ENCODE assay signal across 8 cellular contexts in the genomic region with DNA sequence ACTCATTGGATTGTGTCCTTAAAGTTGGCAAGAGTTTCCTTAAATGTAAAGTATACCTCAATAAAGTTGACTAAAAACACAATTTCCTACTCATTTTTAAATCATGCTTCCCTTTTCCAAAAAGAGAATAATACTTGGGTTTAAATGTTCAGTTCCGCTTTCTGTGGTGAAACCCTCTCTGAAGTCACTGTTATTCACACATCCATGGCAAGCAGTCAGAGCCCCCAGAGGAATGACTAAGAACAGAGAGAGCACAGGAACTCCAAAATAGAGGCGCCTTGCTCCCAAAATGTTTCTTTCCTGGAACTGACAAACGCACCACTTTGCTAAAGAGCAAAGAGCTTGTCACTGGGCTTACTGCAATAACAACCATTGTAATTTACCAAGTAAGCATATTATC.
A peak's percentile ranks its signal among the peaks of the same experiment; 100 is the strongest.
DNase-seq lines count a peak whose midpoint lies in the region; ATAC-seq and TF ChIP-seq lines count a peak whose summit lies in the region.

No MANE protein-coding gene starts in this region.

- no peak for TF ChIP-seq CTCF in upper lobe of right lung (IDR thresholded peaks at IDR 0.05)

- 37% methylated on average over 3 of the region's 3 CpGs for WGBS in right cardiac atrium

- intact Hi-C loops in right cardiac atrium (cut with DNase I) = loop anchor here in 1 of 4 donors (5.0 to 10.0 kb wide), 3 partner anchors 53 to 381 kb away; no protein-coding TSS in a partner anchor
- intact Hi-C loops in upper lobe of right lung (cut with DNase I) = no loop called here

- H3K9me3 Mint-ChIP-seq in activated naive CD4-positive, alpha-beta T cell treated with anti-CD3 and anti-CD28 coated beads, Interleukin-2, amount 50 U/mL, for 72 hours = no peaks in the 10 kb centered on the region

- no peak overlapping the region for H3K27ac ChIP-seq in right cardiac atrium (ENCODE audit: low read length)
- H3K27ac ChIP-seq in upper lobe of right lung = peak overlapping the region; percentile 34

- no peaks in the 10 kb centered on the region for H3K36me3 Mint-ChIP-seq in activated naive CD4-positive, alpha-beta T cell treated with anti-CD3 and anti-CD28 coated beads, Interleukin-2, amount 50 U/mL, for 72 hours

- DNase-seq in activated naive CD4-positive, alpha-beta T cell treated with anti-CD3 and anti-CD28 coated beads, Interleukin-2, amount 50 U/mL, for 72 hours (ENCODE audit: low spot score in 2 of 2) = no peak
- no peak for DNase-seq in activated naive CD4-positive, alpha-beta T cell (lab: John Stamatoyannopoulos, UW)
- DNase-seq in RKO (ENCODE audit: low spot score) = peak; percentile 18
- DNase-seq in right cardiac atrium = peak in 2 of 3 donors; percentile 64 to 69
- DNase-seq in upper lobe of right lung = no peak
- DNase-seq in HAP-1 (ENCODE audit: low spot score in 2 of 2) = no peak
- no peak for DNase-seq in DMS79 treated with DMSO at 0.1 percent for 48 hours (lab: John Stamatoyannopoulos, UW)
- DNase-seq in NCI-H2196 treated with DMSO at 0.1 percent for 48 hours (lab: John Stamatoyannopoulos, UW; ENCODE audit: unreplicated experiment) = no peak

- no peak overlapping the region for H3K27ac Mint-ChIP-seq in activated naive CD4-positive, alpha-beta T cell treated with anti-CD3 and anti-CD28 coated beads, Interleukin-2, amount 50 U/mL, for 72 hours

- peak; percentile 66 to 82 for ATAC-seq in activated naive CD4-positive, alpha-beta T cell treated with anti-CD3 and anti-CD28 coated beads, Interleukin-2, amount 50 U/mL, for 72 hours
- peak; percentile 91 to 95 for ATAC-seq in right cardiac atrium
- peak; percentile 88 for ATAC-seq in upper lobe of right lung

- in situ Hi-C loops in HAP-1 (cut with MboI; ENCODE audit: low sequenced_read_pairs) = no loop called here

- H3K9me3 ChIP-seq in right cardiac atrium (ENCODE audit: control insufficient read depth, low read length) (no peaks in the 10 kb centered on the region), upper lobe of right lung (no peaks in the 10 kb centered on the region), HAP-1 (no peaks in the 10 kb centered on the region)

- H3K36me3 ChIP-seq in upper lobe of right lung (no peaks in the 10 kb centered on the region), HAP-1 (replicated peaks) (no peaks in the 10 kb centered on the region)

- H3K4me3 ChIP-seq in right cardiac atrium (ENCODE audit: low read length) (no peak overlapping the region), upper lobe of right lung (no peak overlapping the region), HAP-1 (no peak overlapping the region)

- no peaks in the 10 kb centered on the region for H3K4me1 ChIP-seq in right cardiac atrium (ENCODE audit: control insufficient read depth, insufficient read depth, low read length)
- H3K4me1 ChIP-seq in upper lobe of right lung = peaks cover 13% of the 10 kb centered on the region
- no peaks in the 10 kb centered on the region for H3K4me1 ChIP-seq in HAP-1

- H3K27me3 ChIP-seq in right cardiac atrium (ENCODE audit: control insufficient read depth, insufficient read depth) = no peaks in the 10 kb centered on the region
- H3K27me3 ChIP-seq in upper lobe of right lung = no peaks in the 10 kb centered on the region
- peaks cover 2% of the 10 kb centered on the region; the same call in 1 of the 2 replicates for H3K27me3 ChIP-seq in HAP-1 (ENCODE audit: low read depth)

Comparison
In these comparisons a context has a peak if more than half of its experiments do, and no peak if none do; other contexts are left out.
1. DNase-seq: peak in RKO (single experiment) and right cardiac atrium (2 of 3); none in activated naive CD4-positive, alpha-beta T cell treated with anti-CD3 and anti-CD28 coated beads, Interleukin-2, amount 50 U/mL, for 72 hours (0 of 2), activated naive CD4-positive, alpha-beta T cell (0 of 4), upper lobe of right lung (single experiment), HAP-1 (0 of 2), DMS79 treated with DMSO at 0.1 percent for 48 hours (single experiment) and NCI-H2196 treated with DMSO at 0.1 percent for 48 hours (single experiment).
2. Peak in every context shown above with its lines, with median percentiles within 50 percentile points of each other: ATAC-seq.